33 cellular contexts compared by ENCODE assay signal in the genomic region with DNA sequence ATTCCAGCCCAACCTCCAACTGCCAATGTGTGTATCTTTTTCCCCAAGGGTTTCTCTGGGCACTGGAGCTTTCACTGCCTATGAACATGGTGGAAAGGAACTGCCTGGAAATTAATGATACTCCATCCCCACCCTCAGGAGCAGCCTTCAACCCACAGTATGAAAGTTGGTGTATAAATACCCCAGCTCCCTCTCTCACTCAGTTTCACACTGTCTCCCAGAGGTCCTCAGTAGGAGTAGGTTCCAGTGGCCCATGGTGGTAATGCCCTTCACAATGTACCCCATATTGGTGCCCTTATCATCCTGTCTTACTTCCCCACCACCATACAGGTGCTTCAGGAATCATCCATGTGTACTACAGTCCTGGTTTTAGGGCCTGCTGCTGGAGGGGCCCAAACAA.
"Had no signal": no experiment of that assay in that cellular context is flagged by ENCODE, and none has a peak within 500 bp of the region (broad histone marks: within the 10 kb centered on the region; RNA-seq: fewer than 3 reads in every experiment).

No MANE protein-coding gene starts in this region.

- H3K4me3 ChIP-seq: ascending aorta had no signal

- H3K27me3 ChIP-seq: ascending aorta had no signal

- H3K9me3 Mint-ChIP-seq: activated CD4-positive, alpha-beta memory T cell treated with anti-CD3 and anti-CD28 coated beads for 36 hours; activated CD4-positive, alpha-beta T cell treated with anti-CD3 and anti-CD28 coated beads, Interleukin-2, amount 10 ng/mL, durations not matched to agents 24 days and 14 days; activated naive CD4-positive, alpha-beta T cell treated with anti-CD3 and anti-CD28 coated beads, Interleukin-2, amount 10 ng/mL, durations not matched to agents 7 days and 5 days; activated naive CD4-positive, alpha-beta T cell treated with anti-CD3 and anti-CD28 coated beads, Interleukin-2, amount 50 U/mL, for 24 hours; activated naive CD8-positive, alpha-beta T cell treated with anti-CD3 and anti-CD28 coated beads, Interleukin-2, amount 10 ng/mL, durations not matched to agents 7 days and 5 days; activated naive CD8-positive, alpha-beta T cell treated with anti-CD3 and anti-CD28 coated beads, Interleukin-2, amount 50 U/mL, for 24 hours; activated T-cell treated with anti-CD3 and anti-CD28 coated beads, Interleukin-2, amount 50 U/mL, for 24 hours; activated T-helper 2 cell treated with anti-CD3 and anti-CD28 coated beads, Interferon-gamma antibody, Interleukin-2, Interleukin-4, amounts not matched to agents 10 μg/mL and 5 μg/mL and 100 μg/mL, durations not matched to agents 14 hours and 24 hours and 36 hours; T-helper 1 cell treated with Interleukin-12 subunit alpha and Interleukin-12 subunit beta and Interleukin-4 antibody, amounts not matched to agents 30 μg/mL and 1 μg/mL, for 36 hours; T-helper 2 cell treated with Interferon-gamma antibody and Interleukin-4, amounts not matched to agents 5 μg/mL and 100 μg/mL, for 36 hours had no signal

- H3K4me1 Mint-ChIP-seq: activated B cell treated with CpG ODN at 0.5 μM for 24 hours; activated CD4-positive, alpha-beta T cell treated with anti-CD3 and anti-CD28 coated beads, Interleukin-2, amount 10 ng/mL, durations not matched to agents 24 days and 14 days; activated naive CD4-positive, alpha-beta T cell treated with anti-CD3 and anti-CD28 coated beads, Interleukin-2, amount 10 ng/mL, durations not matched to agents 7 days and 5 days; activated naive CD4-positive, alpha-beta T cell treated with anti-CD3 and anti-CD28 coated beads, Interleukin-2, amount 50 U/mL, for 24 hours; activated naive CD8-positive, alpha-beta T cell treated with anti-CD3 and anti-CD28 coated beads, Interleukin-2, amount 10 ng/mL, durations not matched to agents 7 days and 5 days had no signal

- H3K9me3 ChIP-seq: ascending aorta had no signal

- H3K36me3 ChIP-seq: ascending aorta had no signal

- DNase-seq: activated B cell treated with CpG ODN at 0.5 μM for 24 hours; activated CD4-positive, alpha-beta memory T cell treated with anti-CD3 and anti-CD28 coated beads for 36 hours; activated CD4-positive, alpha-beta T cell treated with anti-CD3 and anti-CD28 coated beads for 4 hours; activated CD4-positive, alpha-beta T cell treated with anti-CD3 and anti-CD28 coated beads, Interleukin-2, amount 10 ng/mL, durations not matched to agents 24 days and 14 days; activated CD4-positive, alpha-beta T cell treated with anti-CD3 and anti-CD28 coated beads, Interleukin-2, amount 50 U/mL, for 1 hour; activated CD4-positive, alpha-beta T cell treated with anti-CD3 and anti-CD28 coated beads, Interleukin-2, amount 50 U/mL, for 4 hours; activated CD4-positive, CD25-positive, alpha-beta regulatory T cell treated with anti-CD3 and anti-CD28 coated beads, Interleukin-2, amount 50 U/mL, for 72 hours; activated CD8-positive, alpha-beta memory T cell treated with anti-CD3 and anti-CD28 coated beads, Interleukin-2, amount 50 U/mL, for 4 hours; activated CD8-positive, alpha-beta T cell treated with anti-CD3 and anti-CD28 coated beads for 36 hours; activated effector memory CD4-positive, alpha-beta T cell treated with Interleukin-2 at 50 U/mL for 16 hours; activated gamma-delta T cell; activated naive CD4-positive, alpha-beta T cell treated with anti-CD3 and anti-CD28 coated beads, Interleukin-2, amount 10 ng/mL, durations not matched to agents 7 days and 5 days; activated naive CD4-positive, alpha-beta T cell treated with Interleukin-2 at 50 U/mL for 16 hours; activated naive CD8-positive, alpha-beta T cell treated with anti-CD3 and anti-CD28 coated beads, Interleukin-2, amount 10 ng/mL, durations not matched to agents 7 days and 5 days; activated naive CD8-positive, alpha-beta T cell treated with anti-CD3 and anti-CD28 coated beads, Interleukin-2, amount 50 U/mL, for 24 hours; activated T-cell treated with anti-CD3 and anti-CD28 coated beads for 4 hours; activated T-cell treated with anti-CD3 and anti-CD28 coated beads, Interleukin-2, amount 50 U/mL, for 24 hours; activated T-cell treated with anti-CD3 and anti-CD28 coated beads, Interleukin-2, amount 50 U/mL, for 48 hours; amygdala; anterior cingulate cortex; central memory CD4-positive, alpha-beta T cell; SW 1271; T-helper 1 cell; T-helper 2 cell; T-helper 9 cell had no signal

- H3K27ac ChIP-seq: ascending aorta, VCaP had no signal

- H3K27ac Mint-ChIP-seq: activated B cell treated with CpG ODN at 0.5 μM for 24 hours; activated CD4-positive, alpha-beta memory T cell treated with anti-CD3 and anti-CD28 coated beads for 36 hours; activated CD4-positive, alpha-beta T cell treated with anti-CD3 and anti-CD28 coated beads, Interleukin-2, amount 10 ng/mL, durations not matched to agents 24 days and 14 days; activated CD8-positive, alpha-beta T cell treated with anti-CD3 and anti-CD28 coated beads for 36 hours; activated naive CD4-positive, alpha-beta T cell treated with anti-CD3 and anti-CD28 coated beads, Interleukin-2, amount 10 ng/mL, durations not matched to agents 7 days and 5 days; activated naive CD4-positive, alpha-beta T cell treated with anti-CD3 and anti-CD28 coated beads, Interleukin-2, amount 50 U/mL, for 24 hours; activated naive CD8-positive, alpha-beta T cell; activated naive CD8-positive, alpha-beta T cell treated with anti-CD3 and anti-CD28 coated beads, Interleukin-2, amount 10 ng/mL, durations not matched to agents 7 days and 5 days; activated naive CD8-positive, alpha-beta T cell treated with anti-CD3 and anti-CD28 coated beads, Interleukin-2, amount 50 U/mL, for 24 hours; activated T-cell treated with anti-CD3 and anti-CD28 coated beads, Interleukin-2, amount 50 U/mL, for 24 hours; activated T-helper 2 cell treated with anti-CD3 and anti-CD28 coated beads, Interferon-gamma antibody, Interleukin-2, Interleukin-4, amounts not matched to agents 10 μg/mL and 5 μg/mL and 100 μg/mL, durations not matched to agents 14 hours and 24 hours and 36 hours; brain; T-helper 1 cell treated with Interleukin-12 subunit alpha and Interleukin-12 subunit beta and Interleukin-4 antibody, amounts not matched to agents 30 μg/mL and 1 μg/mL, for 36 hours; T-helper 2 cell treated with Interferon-gamma antibody and Interleukin-4, amounts not matched to agents 5 μg/mL and 100 μg/mL, for 36 hours had no signal

- H3K36me3 Mint-ChIP-seq: activated CD4-positive, alpha-beta memory T cell treated with anti-CD3 and anti-CD28 coated beads for 36 hours; activated naive CD4-positive, alpha-beta T cell treated with anti-CD3 and anti-CD28 coated beads, Interleukin-2, amount 10 ng/mL, durations not matched to agents 7 days and 5 days; activated naive CD4-positive, alpha-beta T cell treated with anti-CD3 and anti-CD28 coated beads, Interleukin-2, amount 50 U/mL, for 24 hours; activated naive CD8-positive, alpha-beta T cell; activated naive CD8-positive, alpha-beta T cell treated with anti-CD3 and anti-CD28 coated beads, Interleukin-2, amount 10 ng/mL, durations not matched to agents 7 days and 5 days had no signal

- H3K4me3 Mint-ChIP-seq: activated B cell treated with CpG ODN at 0.5 μM for 24 hours; activated CD4-positive, alpha-beta memory T cell treated with anti-CD3 and anti-CD28 coated beads for 36 hours; activated CD4-positive, alpha-beta T cell treated with anti-CD3 and anti-CD28 coated beads, Interleukin-2, amount 10 ng/mL, durations not matched to agents 24 days and 14 days; activated CD8-positive, alpha-beta T cell treated with anti-CD3 and anti-CD28 coated beads for 36 hours; activated naive CD4-positive, alpha-beta T cell treated with anti-CD3 and anti-CD28 coated beads, Interleukin-2, amount 10 ng/mL, durations not matched to agents 7 days and 5 days; activated naive CD4-positive, alpha-beta T cell treated with anti-CD3 and anti-CD28 coated beads, Interleukin-2, amount 50 U/mL, for 24 hours; activated naive CD8-positive, alpha-beta T cell; activated naive CD8-positive, alpha-beta T cell treated with anti-CD3 and anti-CD28 coated beads, Interleukin-2, amount 10 ng/mL, durations not matched to agents 7 days and 5 days; activated naive CD8-positive, alpha-beta T cell treated with anti-CD3 and anti-CD28 coated beads, Interleukin-2, amount 50 U/mL, for 24 hours; activated T-cell treated with anti-CD3 and anti-CD28 coated beads, Interleukin-2, amount 50 U/mL, for 24 hours; brain; T-helper 1 cell treated with Interleukin-12 subunit alpha and Interleukin-12 subunit beta and Interleukin-4 antibody, amounts not matched to agents 30 μg/mL and 1 μg/mL, for 36 hours; T-helper 2 cell treated with Interferon-gamma antibody and Interleukin-4, amounts not matched to agents 5 μg/mL and 100 μg/mL, for 36 hours had no signal

- ATAC-seq: activated CD8-positive, alpha-beta T cell treated with anti-CD3 and anti-CD28 coated beads for 36 hours; activated naive CD8-positive, alpha-beta T cell treated with anti-CD3 and anti-CD28 coated beads, Interleukin-2, amount 50 U/mL, for 24 hours had no signal
